17 cellular contexts compared by ENCODE assay signal in genomic region chr6:84026721-84027164, GRCh38. TPM values are rescaled to one million over a fixed set of nuclear protein-coding genes. Genes with fewer than 3 reads are reported as not detected.
DNase-seq lines count a peak whose midpoint lies in the region; ATAC-seq and TF ChIP-seq lines count a peak whose summit lies in the region.
"Had no signal": no experiment of that assay in that cellular context is flagged by ENCODE, and none has a peak within 500 bp of the region (broad histone marks: within the 10 kb centered on the region; RNA-seq: fewer than 3 reads in every experiment).

No MANE protein-coding gene starts in this region.

- no peak for TF ChIP-seq CTCF in brain (conservative IDR thresholded peaks at IDR 0.05)
- TF ChIP-seq CTCF in mucosa of descending colon (IDR thresholded peaks at IDR 0.05) = no peak

- H3K36me3 ChIP-seq in mucosa of descending colon (ENCODE audit: low read depth) (no peaks in the 10 kb centered on the region), aorta (ENCODE audit: control insufficient read depth in 1 of 2, insufficient read depth in 2 of 2, low read length in 1 of 2) (no peaks in the 10 kb centered on the region)
- H3K36me3 ChIP-seq: heart right ventricle had no signal

- WGBS in aorta, 2 donors = 5% methylated on average over 5 of the region's 5 CpGs

- H3K27ac Mint-ChIP-seq in brain = peak overlapping the region in 4 of 5 experiments; percentile 17 to 57 (median 40)
- H3K27ac Mint-ChIP-seq: activated CD8-positive, alpha-beta memory T cell treated with anti-CD3 and anti-CD28 coated beads, Interleukin-2, amount 10 ng/mL, durations not matched to agents 7 days and 5 days; activated naive CD4-positive, alpha-beta T cell treated with anti-CD3 and anti-CD28 coated beads, Interleukin-2, amount 10 ng/mL, durations not matched to agents 7 days and 5 days; natural killer cell treated with Interleukin-12 subunit alpha and Interleukin-12 subunit beta and Interleukin-15 and Interleukin-18, amount 100 ng/mL, for 72 hours; stimulated activated naive CD8-positive, alpha-beta T cell treated with anti-CD3 and anti-CD28 coated beads, Interleukin-15, Interleukin-2, amounts not matched to agents 100 ng/mL and 50 ng/mL, for 24 hours had no signal

- peaks cover 20% of the 10 kb centered on the region for H3K4me1 Mint-ChIP-seq in brain
- H3K4me1 Mint-ChIP-seq: activated CD8-positive, alpha-beta memory T cell treated with anti-CD3 and anti-CD28 coated beads, Interleukin-2, amount 10 ng/mL, durations not matched to agents 7 days and 5 days; activated naive CD4-positive, alpha-beta T cell treated with anti-CD3 and anti-CD28 coated beads, Interleukin-2, amount 10 ng/mL, durations not matched to agents 7 days and 5 days; central memory CD8-positive, alpha-beta T cell had no signal

- H3K27ac ChIP-seq in aorta (ENCODE audit: low read depth in 1 of 2, low read length in 2 of 2) = peak overlapping the region; percentile 61
- H3K27ac ChIP-seq: heart right ventricle had no signal

- DNase-seq in SHP77 treated with DMSO at 0.1 percent for 48 hours (lab: John Stamatoyannopoulos, UW) = peak; percentile 20
- DNase-seq in SHP77 (lab: John Stamatoyannopoulos, UW) = no peak
- peak in 2 of 3 donors; percentile 34 to 41 for DNase-seq in mucosa of descending colon
- DNase-seq in aorta = no peak
- DNase-seq in iPS-NIHi11 (ENCODE audit: low spot score) = no peak
- DNase-seq: activated CD8-positive, alpha-beta memory T cell treated with anti-CD3 and anti-CD28 coated beads, Interleukin-2, amount 10 ng/mL, durations not matched to agents 7 days and 5 days; activated naive CD4-positive, alpha-beta T cell treated with anti-CD3 and anti-CD28 coated beads, Interleukin-2, amount 10 ng/mL, durations not matched to agents 7 days and 5 days; COR-L47; heart right ventricle; NCI-H1930 had no signal

- H3K27me3 Mint-ChIP-seq in brain = peaks cover 4% of the 10 kb centered on the region

- ATAC-seq in mucosa of descending colon (peak; percentile 80), aorta (ENCODE audit: low FRiP score) (no peak), GM21367 (IDR thresholded peaks at IDR 0.05; ENCODE audit: unreplicated experiment) (no peak), HG03095 (IDR thresholded peaks at IDR 0.05; ENCODE audit: unreplicated experiment) (no peak)
- ATAC-seq: activated CD8-positive, alpha-beta memory T cell treated with anti-CD3 and anti-CD28 coated beads, Interleukin-2, amount 10 ng/mL, durations not matched to agents 7 days and 5 days; heart right ventricle; left lobe of liver; natural killer cell treated with Interleukin-12 subunit alpha and Interleukin-12 subunit beta and Interleukin-15 and Interleukin-18, amount 100 ng/mL, for 72 hours had no signal

- H3K4me3 ChIP-seq in mucosa of descending colon (no peak overlapping the region), aorta (ENCODE audit: low read length in 2 of 2) (no peak overlapping the region)
- H3K4me3 ChIP-seq: heart right ventricle had no signal

- H3K36me3 Mint-ChIP-seq in brain = no peaks in the 10 kb centered on the region
- H3K36me3 Mint-ChIP-seq: activated CD8-positive, alpha-beta memory T cell treated with anti-CD3 and anti-CD28 coated beads, Interleukin-2, amount 10 ng/mL, durations not matched to agents 7 days and 5 days; activated naive CD4-positive, alpha-beta T cell treated with anti-CD3 and anti-CD28 coated beads, Interleukin-2, amount 10 ng/mL, durations not matched to agents 7 days and 5 days had no signal

- H3K9me3 ChIP-seq in mucosa of descending colon (no peaks in the 10 kb centered on the region), aorta (ENCODE audit: control insufficient read depth, low read length) (no peaks in the 10 kb centered on the region)

- H3K9me3 Mint-ChIP-seq in brain = peaks cover 0 to 9% (median 2%) of the 10 kb centered on the region in 5 experiments
- H3K9me3 Mint-ChIP-seq: activated naive CD4-positive, alpha-beta T cell treated with anti-CD3 and anti-CD28 coated beads, Interleukin-2, amount 10 ng/mL, durations not matched to agents 7 days and 5 days had no signal

- intact Hi-C loops in mucosa of descending colon (cut with DNase I, micrococcal nuclease) = no loop called here
- intact Hi-C loops in aorta (cut with DNase I) = loop anchor here in 1 of 2 donors (5.0 kb wide), 1 partner anchor 39 kb away; no protein-coding TSS in a partner anchor

- H3K4me1 ChIP-seq in mucosa of descending colon (ENCODE audit: low read depth) (peaks cover 5% of the 10 kb centered on the region), aorta (ENCODE audit: control insufficient read depth in 1 of 2, insufficient read depth in 2 of 2, low read length in 2 of 2) (peaks cover 3 to 10% of the 10 kb centered on the region in 2 donors)

- H3K27me3 ChIP-seq in aorta (ENCODE audit: control insufficient read depth in 1 of 2, insufficient read depth in 2 of 2, low read length in 1 of 2) = no peaks in the 10 kb centered on the region

- peak overlapping the region in 4 of 5 experiments; percentile 4 to 51 (median 22) for H3K4me3 Mint-ChIP-seq in brain
- H3K4me3 Mint-ChIP-seq: activated CD8-positive, alpha-beta memory T cell treated with anti-CD3 and anti-CD28 coated beads, Interleukin-2, amount 10 ng/mL, durations not matched to agents 7 days and 5 days; activated naive CD4-positive, alpha-beta T cell treated with anti-CD3 and anti-CD28 coated beads, Interleukin-2, amount 10 ng/mL, durations not matched to agents 7 days and 5 days; central memory CD8-positive, alpha-beta T cell; natural killer cell treated with Interleukin-12 subunit alpha and Interleukin-12 subunit beta and Interleukin-15 and Interleukin-18, amount 100 ng/mL, for 72 hours; stimulated activated naive CD8-positive, alpha-beta T cell treated with anti-CD3 and anti-CD28 coated beads, Interleukin-15, Interleukin-2, amounts not matched to agents 100 ng/mL and 50 ng/mL, for 24 hours had no signal

RNA-seq across cellular contexts. Expression of gene MRAP2, which starts 6.8 kb away (rescaled TPM):
- polyA plus RNA-seq in brain (ENCODE audit: insufficient read depth, low read depth, low replicate concordance) (102 TPM), aorta (10 to 100 TPM; 57.5 to 90.8 TPM)
- total RNA-seq in mucosa of descending colon (1 to 10 TPM; 2.4 to 9.0 (median 6.3) TPM), aorta (10 to 100 TPM; 65.1 to 74.4 TPM)
- total RNA-seq: activated CD8-positive, alpha-beta memory T cell treated with anti-CD3 and anti-CD28 coated beads, Interleukin-2, amount 10 ng/mL, durations not matched to agents 7 days and 5 days; natural killer cell treated with Interleukin-12 subunit alpha and Interleukin-12 subunit beta and Interleukin-15 and Interleukin-18, amount 100 ng/mL, for 72 hours had no signal

Comparison
In these comparisons a context has a peak if more than half of its experiments do, and no peak if none do; other contexts are left out.
1. DNase-seq: peak in SHP77 treated with DMSO at 0.1 percent for 48 hours (single experiment) and mucosa of descending colon (2 of 3); none in SHP77 (0 of 2), aorta (0 of 2) and iPS-NIHi11 (single experiment).
2. RNA of gene MRAP2, which starts 6.8 kb away (total RNA-seq): 65.1 to 74.4 TPM in aorta; 2.4 to 9.0 TPM in mucosa of descending colon; every median in the first group is over 4 times any median in the second.